In genomic region chr9:112286906-112287305, GRCh38 we compare ENCODE assay signal across 27 cellular contexts.
"Had no signal": no experiment of that assay in that cellular context is flagged by ENCODE, and none has a peak within 500 bp of the region (broad histone marks: within the 10 kb centered on the region; RNA-seq: fewer than 3 reads in every experiment).

No MANE protein-coding gene starts in this region.

- ATAC-seq: activated T-cell treated with anti-CD3 and anti-CD28 coated beads, Interleukin-2, amount 50 U/mL, for 4 hours; body of pancreas had no signal

- H3K4me3 Mint-ChIP-seq: activated CD4-positive, alpha-beta memory T cell treated with anti-CD3 and anti-CD28 coated beads for 36 hours; activated CD4-positive, alpha-beta T cell treated with anti-CD3 and anti-CD28 coated beads, Interleukin-2, amount 10 ng/mL, durations not matched to agents 7 days and 5 days; activated naive CD4-positive, alpha-beta T cell treated with anti-CD3 and anti-CD28 coated beads for 36 hours; activated naive CD8-positive, alpha-beta T cell treated with anti-CD3 and anti-CD28 coated beads for 36 hours; activated T-cell treated with anti-CD3 and anti-CD28 coated beads, Interleukin-2, amount 50 U/mL, for 4 hours had no signal

- H3K36me3 ChIP-seq: ascending aorta had no signal

- H3K27ac ChIP-seq: ascending aorta, body of pancreas had no signal

- H3K9me3 ChIP-seq: ascending aorta had no signal

- H3K27ac Mint-ChIP-seq: activated CD4-positive, alpha-beta memory T cell treated with anti-CD3 and anti-CD28 coated beads for 36 hours; activated CD4-positive, alpha-beta T cell treated with anti-CD3 and anti-CD28 coated beads, Interleukin-2, amount 10 ng/mL, durations not matched to agents 7 days and 5 days; activated naive CD4-positive, alpha-beta T cell treated with anti-CD3 and anti-CD28 coated beads for 36 hours; activated naive CD8-positive, alpha-beta T cell treated with anti-CD3 and anti-CD28 coated beads for 36 hours had no signal

- H3K4me1 ChIP-seq: ascending aorta had no signal

- H3K27me3 Mint-ChIP-seq: activated CD4-positive, alpha-beta memory T cell treated with anti-CD3 and anti-CD28 coated beads for 36 hours; activated CD4-positive, alpha-beta T cell treated with anti-CD3 and anti-CD28 coated beads, Interleukin-2, amount 10 ng/mL, durations not matched to agents 7 days and 5 days; activated naive CD8-positive, alpha-beta T cell treated with anti-CD3 and anti-CD28 coated beads for 36 hours had no signal

- DNase-seq: activated CD4-positive, alpha-beta memory T cell treated with anti-CD3 and anti-CD28 coated beads for 36 hours; activated CD4-positive, alpha-beta T cell treated with anti-CD3 and anti-CD28 coated beads, Interleukin-2, amount 10 ng/mL, durations not matched to agents 7 days and 5 days; activated CD4-positive, CD25-positive, alpha-beta regulatory T cell; activated CD8-positive, alpha-beta memory T cell treated with anti-CD3 and anti-CD28 coated beads for 24 hours; activated gamma-delta T cell; activated naive CD4-positive, alpha-beta T cell treated with anti-CD3 and anti-CD28 coated beads for 36 hours; activated naive CD8-positive, alpha-beta T cell treated with anti-CD3 and anti-CD28 coated beads for 36 hours; activated T-cell treated with anti-CD3 and anti-CD28 coated beads, Interleukin-2, amount 50 U/mL, for 4 hours; body of pancreas; central memory CD4-positive, alpha-beta T cell; KG1; MV-4-11; NCI-H1092 treated with DMSO at 0.1 percent for 48 hours; NCI-H1417 treated with DMSO at 0.1 percent for 48 hours; NCI-H1694; NCI-H2029; NCI-H2107; NCI-H2171 treated with DMSO at 0.1 percent for 48 hours; NCI-H226; NCI-H526 treated with DMSO at 0.1 percent for 48 hours; NCI-H82; SIG-M5; T-helper 2 cell; T1000 had no signal

- H3K4me3 ChIP-seq: ascending aorta, body of pancreas had no signal

- H3K27me3 ChIP-seq: ascending aorta, body of pancreas had no signal

- FAIRE-seq: bronchial epithelial cell, TTC549 had no signal
